Comparison of ENCODE assay signal across 1 cellular context in genomic region chr15:101540480-101541239, GRCh38.
TF ChIP-seq lines count a peak whose summit lies in the region.

No MANE protein-coding gene starts in this region.

TF ChIP-seq in HepG2, 621 proteins besides CTCF, POLR2A, EP300 and RAD21 (continued from another document and continues in another):
- TF ChIP-seq ZGPAT (CRISPR knock-in tag; IDR thresholded peaks at IDR 0.05), result 0 out of 2 replicates have a peak, but pooled peaks have one; percentile 8
- TF ChIP-seq NR0B2 (CRISPR knock-in tag; IDR thresholded peaks at IDR 0.05), result no peak
- TF ChIP-seq ZNF275 (CRISPR knock-in tag; IDR thresholded peaks at IDR 0.05; ENCODE audit: borderline replicate concordance), result no peak
- no peak for TF ChIP-seq ZNF138 (CRISPR knock-in tag; IDR thresholded peaks at IDR 0.05; ENCODE audit: low read depth)
- TF ChIP-seq XBP1 (CRISPR knock-in tag; IDR thresholded peaks at IDR 0.05), result no peak
- no peak for TF ChIP-seq KDM1A (CRISPR knock-in tag; IDR thresholded peaks at IDR 0.05)
- TF ChIP-seq HMGA1 (CRISPR knock-in tag; conservative IDR thresholded peaks at IDR 0.05), result no peak
- 0 out of 2 replicates have a peak, but pooled peaks have one; percentile 18 for TF ChIP-seq SPEN (CRISPR knock-in tag; IDR thresholded peaks at IDR 0.05; ENCODE audit: low read depth)
- TF ChIP-seq ZNF891 (CRISPR knock-in tag; IDR thresholded peaks at IDR 0.05), result 0 out of 2 replicates have a peak, but pooled peaks have one; percentile 24
- no peak for TF ChIP-seq HDAC6 (IDR thresholded peaks at IDR 0.05; ENCODE audit: low read depth, low read length)
- no peak for TF ChIP-seq ZBTB33 (CRISPR knock-in tag; IDR thresholded peaks at IDR 0.05)
- TF ChIP-seq ZIK1 (CRISPR knock-in tag; IDR thresholded peaks at IDR 0.05; ENCODE audit: borderline replicate concordance, low read depth), result 0 out of 2 replicates have a peak, but pooled peaks have one; percentile 39
- TF ChIP-seq HBP1 (CRISPR knock-in tag; IDR thresholded peaks at IDR 0.05; ENCODE audit: low read depth), result 0 out of 2 replicates have a peak, but pooled peaks have one; percentile 50
- TF ChIP-seq FOXK2 (IDR thresholded peaks at IDR 0.05), result no peak
- no peak for TF ChIP-seq SP2 (CRISPR knock-in tag; IDR thresholded peaks at IDR 0.05)
- TF ChIP-seq KDM4B (CRISPR knock-in tag; IDR thresholded peaks at IDR 0.05), result no peak
- TF ChIP-seq MTERF4 (CRISPR knock-in tag; IDR thresholded peaks at IDR 0.05), result no peak
- peak; percentile 42; the same call in 1 of the 2 replicates for TF ChIP-seq RXRA (CRISPR knock-in tag; IDR thresholded peaks at IDR 0.05)
- TF ChIP-seq SP5 (CRISPR knock-in tag; IDR thresholded peaks at IDR 0.05; ENCODE audit: borderline replicate concordance, low read depth), result no peak
- TF ChIP-seq POGK (CRISPR knock-in tag; conservative IDR thresholded peaks at IDR 0.05), result 0 out of 2 replicates have a peak, but pooled peaks have one; percentile 36
- no peak for TF ChIP-seq SIN3A (IDR thresholded peaks at IDR 0.05; ENCODE audit: borderline replicate concordance, low read depth, low read length)
- 0 out of 2 replicates have a peak, but pooled peaks have one; percentile 24 for TF ChIP-seq ZNF770 (CRISPR knock-in tag; IDR thresholded peaks at IDR 0.05)
- peak; percentile 95 for TF ChIP-seq ZNF121 (CRISPR knock-in tag; IDR thresholded peaks at IDR 0.05)
- TF ChIP-seq ARID2 (CRISPR knock-in tag; IDR thresholded peaks at IDR 0.05; ENCODE audit: borderline replicate concordance), result 0 out of 2 replicates have a peak, but pooled peaks have one; percentile 33
- TF ChIP-seq ZBTB26 (CRISPR knock-in tag; IDR thresholded peaks at IDR 0.05; ENCODE audit: borderline replicate concordance), result 0 out of 2 replicates have a peak, but pooled peaks have one; percentile 34
- TF ChIP-seq SMC3 (IDR thresholded peaks at IDR 0.05; ENCODE audit: low read length), result peak; percentile 71
- TF ChIP-seq RBM22 (optimal IDR thresholded peaks at IDR 0.05; ENCODE audit: low read length), result no peak
- no peak for TF ChIP-seq MTF2 (CRISPR knock-in tag; IDR thresholded peaks at IDR 0.05; ENCODE audit: borderline replicate concordance)
- no peak for TF ChIP-seq NR2F6 (IDR thresholded peaks at IDR 0.05)
- peak; percentile 28; the same call in 1 of the 2 replicates for TF ChIP-seq NR2F6 (CRISPR knock-in tag; IDR thresholded peaks at IDR 0.05)
- no peak for TF ChIP-seq ATF6 (CRISPR knock-in tag; conservative IDR thresholded peaks at IDR 0.05)
- TF ChIP-seq ZNF251 (CRISPR knock-in tag; IDR thresholded peaks at IDR 0.05), result no peak
- TF ChIP-seq GMEB2 (CRISPR knock-in tag; IDR thresholded peaks at IDR 0.05; ENCODE audit: low read depth), result no peak
- TF ChIP-seq RBFOX2 (IDR thresholded peaks at IDR 0.05; ENCODE audit: low read depth, low read length), result no peak
- TF ChIP-seq THRA (CRISPR knock-in tag; IDR thresholded peaks at IDR 0.05; ENCODE audit: borderline replicate concordance), result peak; percentile 33; the same call in 1 of the 2 replicates
- TF ChIP-seq ZNF777 (CRISPR knock-in tag; IDR thresholded peaks at IDR 0.05), result no peak
- TF ChIP-seq TFDP2 (CRISPR knock-in tag; IDR thresholded peaks at IDR 0.05), result no peak
